ENCODE assay signal across 17 cellular contexts in genomic region chr2:136399667-136400316, GRCh38.
DNase-seq lines count a peak whose midpoint lies in the region; ATAC-seq and TF ChIP-seq lines count a peak whose summit lies in the region.
"Had no signal": no experiment of that assay in that cellular context is flagged by ENCODE, and none has a peak within 500 bp of the region (broad histone marks: within the 10 kb centered on the region; RNA-seq: fewer than 3 reads in every experiment).

No MANE protein-coding gene starts in this region.

- H3K9me3 ChIP-seq in PC-3 (ENCODE audit: low read length) (no peaks in the 10 kb centered on the region), thyroid gland (no peaks in the 10 kb centered on the region)
- H3K9me3 ChIP-seq: A549, BE2C had no signal

- BruUV-seq in PC-3 (replicated peaks; lab: Mats Ljungman, UMichigan): no TSS peak

- DNase-seq in HT1080 (ENCODE audit: low read depth) (peak; percentile 26), PC-3 (peak; percentile 33), epithelial cell of esophagus (ENCODE audit: low read depth) (peak; percentile 58), renal cortical epithelial cell (ENCODE audit: low read depth) (peak; percentile 13), NCI-H187 treated with DMSO at 0.1 percent for 48 hours (lab: John Stamatoyannopoulos, UW) (no peak), iPS-NIHi7 (ENCODE audit: extremely low spot score) (no peak), cortex of kidney (lab: John Stamatoyannopoulos, UW) (no peak), thyroid gland (no peak)
- DNase-seq: BE2C; CD4-positive, alpha-beta memory T cell; COR-L47; DMS53; GF-D8; GM23248 had no signal

- TF ChIP-seq CTCF in PC-3 (conservative IDR thresholded peaks at IDR 0.05; ENCODE audit: low read depth, low read length): no peak
- TF ChIP-seq CTCF in epithelial cell of esophagus (IDR thresholded peaks at IDR 0.05; ENCODE audit: insufficient read depth, low read depth, low read length, missing control alignments): no peak
- no peak for TF ChIP-seq CTCF in thyroid gland (IDR thresholded peaks at IDR 0.05)

- H3K4me1 ChIP-seq in PC-3 (ENCODE audit: insufficient read depth, low read length) (0 out of 2 replicates have a peak, but pooled peaks cover 4% of the 10 kb centered on the region), thyroid gland (no peaks in the 10 kb centered on the region)
- H3K4me1 ChIP-seq: A549, BE2C had no signal

- POLR2A ChIA-PET in PC-3 (lab: Charles Lee; ENCODE audit: unreplicated experiment): no interaction called here

- CTCF ChIA-PET in PC-3 (lab: Charles Lee): no interaction called here

- intact Hi-C loops in PC-3 (cut with micrococcal nuclease) (no loop called here), thyroid gland (cut with DNase I) (no loop called here)

- ATAC-seq in PC-3: no peak
- ATAC-seq: A549, GM12878 had no signal

- no peaks in the 10 kb centered on the region for H3K9me2 ChIP-seq in PC-3 (replicated peaks; ENCODE audit: low read length)

- H3K36me3 ChIP-seq in PC-3 (ENCODE audit: low read depth, low read length) (no peaks in the 10 kb centered on the region), thyroid gland (no peaks in the 10 kb centered on the region)
- H3K36me3 ChIP-seq: BE2C had no signal

- H3K27me3 ChIP-seq in PC-3 (ENCODE audit: low read length) (peaks cover 62% of the 10 kb centered on the region), thyroid gland (no peaks in the 10 kb centered on the region)
- H3K27me3 ChIP-seq: BE2C had no signal

- WGBS in thyroid gland, 2 donors: 82 to 87% methylated on average over 6 of the region's 6 CpGs

- H3K79me2 ChIP-seq in PC-3 (ENCODE audit: low read length): no peaks in the 10 kb centered on the region

- no peak overlapping the region for H3K9ac ChIP-seq in PC-3 (ENCODE audit: low read length)
- H3K9ac ChIP-seq: GM23248 had no signal

- no peak overlapping the region for H3K4me3 ChIP-seq in PC-3 (ENCODE audit: low read length)
- H3K4me3 ChIP-seq in epithelial cell of esophagus (ENCODE audit: low read length): no peak overlapping the region
- no peak overlapping the region for H3K4me3 ChIP-seq in thyroid gland (replicated peaks in 1 of 3)
- H3K4me3 ChIP-seq: A549, GM12878, GM23248 had no signal

- no peak for TF ChIP-seq POLR2A in thyroid gland (IDR thresholded peaks at IDR 0.05)

- H3K27ac ChIP-seq in PC-3 (ENCODE audit: low read length) (no peak overlapping the region), thyroid gland (no peak overlapping the region)
- H3K27ac ChIP-seq: A549, C4-2B, GM23248 had no signal

- H3F3A ChIP-seq in PC-3 (ENCODE audit: low read length, unreplicated experiment): no peaks in the 10 kb centered on the region

- no peaks in the 10 kb centered on the region for H4K20me1 ChIP-seq in PC-3 (ENCODE audit: low read length)

- no peak overlapping the region for H3K4me2 ChIP-seq in PC-3 (ENCODE audit: low read length)
- H3K4me2 ChIP-seq: A549 had no signal

- H2AFZ ChIP-seq in PC-3 (ENCODE audit: low read length): no peak overlapping the region
- H2AFZ ChIP-seq: GM23248 had no signal

Comparison
In these comparisons a context has a peak if more than half of its experiments do, and no peak if none do; other contexts are left out.
1. DNase-seq: peak in HT1080 (single experiment), PC-3 (single experiment), epithelial cell of esophagus (single experiment) and renal cortical epithelial cell (single experiment); none in NCI-H187 treated with DMSO at 0.1 percent for 48 hours (single experiment), iPS-NIHi7 (single experiment), cortex of kidney (single experiment) and thyroid gland (0 of 2).